Comparison of ENCODE assay signal across 29 cellular contexts in the genomic region with DNA sequence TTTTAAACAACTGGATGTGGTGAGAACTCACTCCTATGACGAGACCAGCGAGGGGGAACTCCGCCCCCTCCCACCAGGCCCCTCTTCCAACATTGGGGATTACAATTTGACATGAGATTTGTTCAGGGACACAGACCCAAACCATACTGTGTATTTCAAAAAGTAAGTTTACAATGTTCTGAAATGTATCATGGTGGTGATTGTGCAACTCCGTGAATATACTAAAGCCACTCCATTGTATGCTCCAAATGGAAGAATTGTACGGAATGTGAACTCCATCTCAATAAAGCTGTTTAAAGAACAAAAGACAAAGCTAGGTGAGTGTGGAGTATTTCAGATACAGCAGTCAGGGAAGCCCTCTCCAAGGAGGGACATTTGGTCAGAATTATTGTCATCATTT.
"Had no signal": no experiment of that assay in that cellular context is flagged by ENCODE, and none has a peak within 500 bp of the region (broad histone marks: within the 10 kb centered on the region; RNA-seq: fewer than 3 reads in every experiment).

No MANE protein-coding gene starts in this region.

- H3K4me3 ChIP-seq: esophagus muscularis mucosa, gastroesophageal sphincter had no signal

- H3K4me1 Mint-ChIP-seq: activated CD4-positive, alpha-beta memory T cell treated with anti-CD3 and anti-CD28 coated beads, Interleukin-2, amount 10 ng/mL, durations not matched to agents 7 days and 5 days; activated CD4-positive, alpha-beta T cell treated with anti-CD3 and anti-CD28 coated beads, Interleukin-2, amount 10 ng/mL, durations not matched to agents 7 days and 5 days; activated naive CD4-positive, alpha-beta T cell treated with anti-CD3 and anti-CD28 coated beads, Interleukin-2, amount 10 ng/mL, durations not matched to agents 7 days and 5 days had no signal

- H3K27ac ChIP-seq: brain microvascular endothelial cell, esophagus muscularis mucosa, gastroesophageal sphincter had no signal

- DNase-seq: activated CD4-positive, alpha-beta memory T cell treated with anti-CD3 and anti-CD28 coated beads, Interleukin-2, amount 10 ng/mL, durations not matched to agents 7 days and 5 days; activated CD4-positive, alpha-beta T cell treated with anti-CD3 and anti-CD28 coated beads for 1 hour; activated CD4-positive, alpha-beta T cell treated with anti-CD3 and anti-CD28 coated beads for 4 hours; activated CD4-positive, alpha-beta T cell treated with anti-CD3 and anti-CD28 coated beads, Interleukin-2, amount 10 ng/mL, durations not matched to agents 7 days and 5 days; activated CD4-positive, alpha-beta T cell treated with anti-CD3 and anti-CD28 coated beads, Interleukin-2, amount 50 U/mL, for 4 hours; activated CD8-positive, alpha-beta memory T cell treated with anti-CD3 and anti-CD28 coated beads, Interleukin-2, amount 50 U/mL, for 48 hours; activated gamma-delta T cell; activated naive CD4-positive, alpha-beta T cell; activated naive CD4-positive, alpha-beta T cell treated with anti-CD3 and anti-CD28 coated beads, Interleukin-2, amount 10 ng/mL, durations not matched to agents 7 days and 5 days; activated naive CD8-positive, alpha-beta T cell treated with anti-CD3 and anti-CD28 coated beads, Interleukin-2, amount 10 ng/mL, durations not matched to agents 7 days and 5 days; activated T-cell treated with anti-CD3 and anti-CD28 coated beads for 4 hours; activated T-cell treated with anti-CD3 and anti-CD28 coated beads, Interleukin-2, amount 50 U/mL, for 24 hours; activated T-cell treated with anti-CD3 and anti-CD28 coated beads, Interleukin-2, amount 50 U/mL, for 72 hours; amniotic stem cell; anterior cingulate cortex; brain microvascular endothelial cell; caudate nucleus; cortex of kidney; dermis blood vessel endothelial cell; effector CD4-positive, alpha-beta T cell; effector memory CD8-positive, alpha-beta T cell; erythroblast; foreskin melanocyte; T-helper 2 cell had no signal

- H3K27ac Mint-ChIP-seq: activated CD4-positive, alpha-beta memory T cell treated with anti-CD3 and anti-CD28 coated beads, Interleukin-2, amount 10 ng/mL, durations not matched to agents 7 days and 5 days; activated CD4-positive, alpha-beta T cell treated with anti-CD3 and anti-CD28 coated beads, Interleukin-2, amount 10 ng/mL, durations not matched to agents 7 days and 5 days; activated naive CD4-positive, alpha-beta T cell treated with anti-CD3 and anti-CD28 coated beads, Interleukin-2, amount 10 ng/mL, durations not matched to agents 7 days and 5 days; activated naive CD4-positive, alpha-beta T cell treated with anti-CD3 and anti-CD28 coated beads, Interleukin-2, amount 50 U/mL, for 72 hours; activated naive CD8-positive, alpha-beta T cell treated with anti-CD3 and anti-CD28 coated beads, Interleukin-2, amount 10 ng/mL, durations not matched to agents 7 days and 5 days; activated T-cell treated with anti-CD3 and anti-CD28 coated beads, Interleukin-2, amount 50 U/mL, for 24 hours; activated T-cell treated with anti-CD3 and anti-CD28 coated beads, Interleukin-2, amount 50 U/mL, for 72 hours; effector memory CD8-positive, alpha-beta T cell; WTC11 had no signal

- ATAC-seq: activated naive CD4-positive, alpha-beta T cell treated with anti-CD3 and anti-CD28 coated beads, Interleukin-2, amount 50 U/mL, for 72 hours; activated T-cell treated with anti-CD3 and anti-CD28 coated beads, Interleukin-2, amount 50 U/mL, for 72 hours; effector memory CD8-positive, alpha-beta T cell; gastroesophageal sphincter; WTC11 had no signal

- H3K4me3 Mint-ChIP-seq: activated CD4-positive, alpha-beta memory T cell treated with anti-CD3 and anti-CD28 coated beads, Interleukin-2, amount 10 ng/mL, durations not matched to agents 7 days and 5 days; activated CD4-positive, alpha-beta T cell treated with anti-CD3 and anti-CD28 coated beads, Interleukin-2, amount 10 ng/mL, durations not matched to agents 7 days and 5 days; activated naive CD4-positive, alpha-beta T cell treated with anti-CD3 and anti-CD28 coated beads, Interleukin-2, amount 10 ng/mL, durations not matched to agents 7 days and 5 days; activated naive CD8-positive, alpha-beta T cell treated with anti-CD3 and anti-CD28 coated beads, Interleukin-2, amount 10 ng/mL, durations not matched to agents 7 days and 5 days; activated T-cell treated with anti-CD3 and anti-CD28 coated beads, Interleukin-2, amount 50 U/mL, for 24 hours; activated T-cell treated with anti-CD3 and anti-CD28 coated beads, Interleukin-2, amount 50 U/mL, for 72 hours; effector memory CD8-positive, alpha-beta T cell; WTC11 had no signal

- H3K9me3 ChIP-seq: esophagus muscularis mucosa, gastroesophageal sphincter had no signal

- H3K27me3 ChIP-seq: brain microvascular endothelial cell, esophagus muscularis mucosa, gastroesophageal sphincter had no signal

- FAIRE-seq: colon had no signal

- H3K27me3 Mint-ChIP-seq: activated CD4-positive, alpha-beta memory T cell treated with anti-CD3 and anti-CD28 coated beads, Interleukin-2, amount 10 ng/mL, durations not matched to agents 7 days and 5 days; activated CD4-positive, alpha-beta T cell treated with anti-CD3 and anti-CD28 coated beads, Interleukin-2, amount 10 ng/mL, durations not matched to agents 7 days and 5 days; activated naive CD4-positive, alpha-beta T cell treated with anti-CD3 and anti-CD28 coated beads, Interleukin-2, amount 10 ng/mL, durations not matched to agents 7 days and 5 days had no signal

- H3K36me3 Mint-ChIP-seq: activated naive CD4-positive, alpha-beta T cell treated with anti-CD3 and anti-CD28 coated beads, Interleukin-2, amount 10 ng/mL, durations not matched to agents 7 days and 5 days; activated naive CD4-positive, alpha-beta T cell treated with anti-CD3 and anti-CD28 coated beads, Interleukin-2, amount 50 U/mL, for 72 hours; activated naive CD8-positive, alpha-beta T cell treated with anti-CD3 and anti-CD28 coated beads, Interleukin-2, amount 10 ng/mL, durations not matched to agents 7 days and 5 days; WTC11 had no signal

- H3K9me3 Mint-ChIP-seq: activated CD4-positive, alpha-beta memory T cell treated with anti-CD3 and anti-CD28 coated beads, Interleukin-2, amount 10 ng/mL, durations not matched to agents 7 days and 5 days; activated CD4-positive, alpha-beta T cell treated with anti-CD3 and anti-CD28 coated beads, Interleukin-2, amount 10 ng/mL, durations not matched to agents 7 days and 5 days; activated naive CD4-positive, alpha-beta T cell treated with anti-CD3 and anti-CD28 coated beads, Interleukin-2, amount 10 ng/mL, durations not matched to agents 7 days and 5 days; activated naive CD4-positive, alpha-beta T cell treated with anti-CD3 and anti-CD28 coated beads, Interleukin-2, amount 50 U/mL, for 72 hours; activated T-cell treated with anti-CD3 and anti-CD28 coated beads, Interleukin-2, amount 50 U/mL, for 24 hours; activated T-cell treated with anti-CD3 and anti-CD28 coated beads, Interleukin-2, amount 50 U/mL, for 72 hours; effector memory CD8-positive, alpha-beta T cell; WTC11 had no signal

- H3K36me3 ChIP-seq: brain microvascular endothelial cell, esophagus muscularis mucosa, gastroesophageal sphincter had no signal
